10 cellular contexts compared by ENCODE assay signal in the genomic region with DNA sequence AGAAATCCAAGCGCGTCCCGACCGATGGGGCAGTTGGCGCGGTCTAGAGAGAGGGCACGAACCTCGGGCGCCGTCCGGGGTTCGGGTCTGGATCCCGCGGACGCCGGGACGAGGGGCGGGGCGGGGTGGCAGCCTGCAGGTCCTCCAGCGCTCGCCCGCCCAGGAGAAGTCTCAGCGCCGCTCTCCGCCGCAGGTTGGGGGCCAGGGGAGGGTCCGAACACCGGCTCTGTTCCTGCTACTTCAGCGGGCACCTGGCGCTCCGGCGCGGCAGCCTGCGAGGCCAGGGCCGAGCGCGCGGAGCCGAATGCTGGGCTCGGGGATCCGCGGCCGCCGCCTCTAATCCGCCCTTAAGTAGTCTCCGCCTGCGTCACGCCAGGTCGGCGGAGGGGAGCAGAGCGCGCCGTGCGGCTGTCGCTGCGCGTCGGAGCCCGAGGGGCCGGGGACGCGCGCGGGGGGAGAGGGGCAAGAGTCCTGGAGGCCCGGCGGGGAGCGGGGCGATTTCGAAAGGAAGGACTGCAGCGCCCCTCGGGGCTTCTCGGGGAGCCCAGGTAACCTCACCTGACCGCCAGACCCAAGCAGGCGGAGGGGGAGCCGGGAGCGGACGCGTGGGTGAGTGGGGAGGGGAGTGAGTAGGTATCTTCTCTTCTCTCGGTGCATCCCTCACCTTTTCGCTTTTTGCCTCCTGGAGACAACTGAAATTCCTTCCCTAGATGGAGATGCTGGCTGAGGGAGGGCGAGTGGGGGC. TPM values are rescaled to one million over a fixed set of nuclear protein-coding genes. Genes with fewer than 3 reads are reported as not detected.
DNase-seq lines count a peak whose midpoint lies in the region; TF ChIP-seq lines count a peak whose summit lies in the region.
"Had no signal": no experiment of that assay in that cellular context is flagged by ENCODE, and none has a peak within 500 bp of the region (broad histone marks: within the 10 kb centered on the region; RNA-seq: fewer than 3 reads in every experiment).

Gene GJD2, minus strand, starts transcription at position 325 of the 745 bp plus-strand sequence. CDS start 510 bp downstream, outside the sequence.

- H3K4me2 ChIP-seq in Karpas-422 (ENCODE audit: low read depth, low read length, poor library complexity, severe bottlenecking), result no peak within 1 kb of the TSS

- H3K79me2 ChIP-seq in Karpas-422 (ENCODE audit: low read length), result no peaks in the 10 kb centered on the region

- H3K9me3 ChIP-seq in HUES48 (ENCODE audit: control insufficient read depth, insufficient read depth, low read length) (no peaks in the 10 kb centered on the region), Karpas-422 (ENCODE audit: low read length) (no peaks in the 10 kb centered on the region)

- H3K4me1 ChIP-seq in HUES48 (ENCODE audit: control insufficient read depth, insufficient read depth, low read length) (peaks cover 4% of the 10 kb centered on the region; the same call in 1 of the 2 replicates), Karpas-422 (ENCODE audit: low read length) (no peaks in the 10 kb centered on the region)

- H3K27me3 ChIP-seq in HUES48 (ENCODE audit: control insufficient read depth, insufficient read depth, low read length) (peaks cover 56% of the 10 kb centered on the region), Karpas-422 (ENCODE audit: low read length) (no peaks in the 10 kb centered on the region)

- H3K27ac Mint-ChIP-seq in nephron, result no peak within 1 kb of the TSS

- H4K20me1 ChIP-seq in Karpas-422 (ENCODE audit: insufficient read depth, low read depth, low read length), result no peaks in the 10 kb centered on the region

- H3K9me2 ChIP-seq in Karpas-422 (replicated peaks; ENCODE audit: insufficient read depth, low read length), result no peaks in the 10 kb centered on the region

- no peaks in the 10 kb centered on the region for H3K36me3 ChIP-seq in HUES48 (ENCODE audit: control insufficient read depth, insufficient read depth, low read length)
- no peaks in the 10 kb centered on the region for H3K36me3 ChIP-seq in Karpas-422 (ENCODE audit: insufficient read depth, low read length)

- H3K4me1 Mint-ChIP-seq in nephron, result peaks cover 16% of the 10 kb centered on the region

- no peak for TF ChIP-seq CTCF in nephron (IDR thresholded peaks at IDR 0.05; ENCODE audit: unreplicated experiment in 3 of 3)

- H3K4me3 Mint-ChIP-seq in nephron, result peak within 1 kb of the TSS; percentile 69 to 84 (median 81)

- H3K27ac ChIP-seq in HUES48 (ENCODE audit: low read depth, low read length) (no peak within 1 kb of the TSS), Karpas-422 (ENCODE audit: low read length) (no peak within 1 kb of the TSS)

- no peak within 1 kb of the TSS for H3K9ac ChIP-seq in HUES48 (ENCODE audit: low read depth, low read length)
- no peak within 1 kb of the TSS for H3K9ac ChIP-seq in Karpas-422 (ENCODE audit: low read length)

- DNase-seq in AG20443 (ENCODE audit: low spot score) (peak; percentile 28), ecto neural progenitor cell (ENCODE audit: low spot score) (peak; percentile 76), UCSD-AML1 (lab: John Stamatoyannopoulos, UW; ENCODE audit: unreplicated experiment) (no peak), SHP77 treated with DMSO at 0.1 percent for 48 hours (lab: John Stamatoyannopoulos, UW) (no peak), erythroblast (lab: John Stamatoyannopoulos, UW) (no peak), Karpas-422 (no peak)

- no peak for TF ChIP-seq POLR2A in erythroblast (IDR thresholded peaks at IDR 0.05; ENCODE audit: low read length)

- H2AFZ ChIP-seq in Karpas-422 (ENCODE audit: low read length), result no peak within 1 kb of the TSS

- H3K36me3 Mint-ChIP-seq in nephron (ENCODE audit: low read depth), result no peaks in the 10 kb centered on the region

- peak within 1 kb of the TSS; percentile 58 for H3K4me3 ChIP-seq in HUES48 (ENCODE audit: low read depth, low read length)
- H3K4me3 ChIP-seq in Karpas-422 (ENCODE audit: low read length), result no peak within 1 kb of the TSS
- H3K4me3 ChIP-seq: lung had no signal

- H3K27me3 Mint-ChIP-seq in nephron (ENCODE audit: low read depth), result peaks cover 84% of the 10 kb centered on the region

- H3K9me3 Mint-ChIP-seq in nephron, result no peaks in the 10 kb centered on the region

RNA-seq across cellular contexts. Expression of gene GJD2, which starts in this region (rescaled TPM):
- total RNA-seq in Karpas-422 (2014; rRNA removed; shearing (Covaris generic); ENCODE audit: low replicate concordance), result not detected in 2 replicates
- total RNA-seq: bronchial epithelial cell had no signal

Comparison
In these comparisons a context has a peak if more than half of its experiments do, and no peak if none do; other contexts are left out.
1. DNase-seq: peak in AG20443 (single experiment) and ecto neural progenitor cell (single experiment); none in UCSD-AML1 (single experiment), SHP77 treated with DMSO at 0.1 percent for 48 hours (single experiment), erythroblast (0 of 2) and Karpas-422 (single experiment).